17 cellular contexts compared by ENCODE assay signal in the genomic region with DNA sequence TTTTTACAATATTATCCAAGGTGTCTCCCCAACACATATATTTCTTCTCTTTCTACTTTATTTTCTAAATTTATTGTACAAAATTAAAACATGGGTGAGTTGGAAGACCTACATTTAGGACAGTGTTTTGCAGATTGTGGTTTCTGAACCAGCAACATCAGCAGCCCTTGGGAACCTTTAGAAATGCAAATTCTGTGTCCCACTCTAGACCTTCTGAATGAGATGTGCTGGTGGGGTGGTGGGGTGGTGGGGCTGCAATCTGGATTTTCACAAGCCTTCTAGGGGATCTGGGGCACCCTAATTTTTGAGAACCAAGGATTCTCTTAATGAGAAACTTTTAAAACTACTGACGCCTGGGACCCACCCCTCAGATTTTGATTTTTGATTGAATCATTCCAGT. TPM values are rescaled to one million over a fixed set of nuclear protein-coding genes. Genes with fewer than 3 reads are reported as not detected.
DNase-seq lines count a peak whose midpoint lies in the region; ATAC-seq and TF ChIP-seq lines count a peak whose summit lies in the region.
"Had no signal": no experiment of that assay in that cellular context is flagged by ENCODE, and none has a peak within 500 bp of the region (broad histone marks: within the 10 kb centered on the region; RNA-seq: fewer than 3 reads in every experiment).

No MANE protein-coding gene starts in this region.

- H3K27ac Mint-ChIP-seq in GM23338 (peak overlapping the region; percentile 86), endodermal cell (peak overlapping the region; percentile 27)
- H3K27ac Mint-ChIP-seq: CD4-positive, alpha-beta T cell had no signal

- H3F3A ChIP-seq in GM23338 (replicated peaks; ENCODE audit: low read depth) = no peaks in the 10 kb centered on the region

- peak overlapping the region; percentile 78; the same call in 1 of the 2 replicates for H3K27ac ChIP-seq in GM23338 (ENCODE audit: low read depth)
- H3K27ac ChIP-seq in HUES64 (ENCODE audit: low read depth, low read length) = peak overlapping the region; percentile 44
- H3K27ac ChIP-seq in endodermal cell (ENCODE audit: low read depth, low read length) = no peak overlapping the region
- H3K27ac ChIP-seq in mesendoderm (ENCODE audit: low read depth, low read length) = no peak overlapping the region
- H3K27ac ChIP-seq: 22Rv1, C4-2B had no signal

- H3K56ac ChIP-seq in mesendoderm (ENCODE audit: low read length) = no peak overlapping the region

- H3K4me2 ChIP-seq in GM23338 = 0 out of 2 replicates have a peak overlapping the region, but pooled peaks have one; percentile 13
- H3K4me2 ChIP-seq in mesendoderm (ENCODE audit: low read length) = no peak overlapping the region
- H3K4me2 ChIP-seq: A549 had no signal

- DNase-seq in GM23338 (ENCODE audit: low spot score) (no peak), endodermal cell (no peak), mesendoderm (no peak), NCI-H146 (lab: John Stamatoyannopoulos, UW) (no peak), mesenteric fat pad (ENCODE audit: low spot score) (no peak), GM10266 (ENCODE audit: extremely low spot score) (no peak), NCI-H146 treated with DMSO at 0.1 percent for 48 hours (lab: John Stamatoyannopoulos, UW; ENCODE audit: unreplicated experiment) (no peak)
- DNase-seq: AML-193; CD4-positive, alpha-beta T cell; DMS79 treated with DMSO at 0.1 percent for 48 hours; GF-D8; HCEC 1CT had no signal

- H3K4me3 Mint-ChIP-seq in GM23338 (no peak overlapping the region; the same call in 2 of the 3 replicates), endodermal cell (no peak overlapping the region)
- H3K4me3 Mint-ChIP-seq: CD4-positive, alpha-beta T cell had no signal

- H3K9me3 ChIP-seq in HUES64 (ENCODE audit: insufficient read depth, low read depth, low read length) (no peaks in the 10 kb centered on the region), endodermal cell (ENCODE audit: control insufficient read depth, low read length) (no peaks in the 10 kb centered on the region)
- H3K9me3 ChIP-seq: A549 had no signal

- no peak overlapping the region for H4K8ac ChIP-seq in mesendoderm (ENCODE audit: low read depth, low read length)

- no peak overlapping the region for H2BK5ac ChIP-seq in mesendoderm (ENCODE audit: low read length)

- no peak overlapping the region for H2BK120ac ChIP-seq in mesendoderm (ENCODE audit: low read depth, low read length)

- H4K5ac ChIP-seq in mesendoderm (ENCODE audit: low read length) = no peak overlapping the region

- H4K20me1 ChIP-seq in GM23338 (replicated peaks; ENCODE audit: insufficient read depth) = no peaks in the 10 kb centered on the region

- no peak overlapping the region for H3K18ac ChIP-seq in mesendoderm (ENCODE audit: low read length)

- peak overlapping the region; percentile 13; the same call in 1 of the 2 replicates for H3K9ac ChIP-seq in HUES64 (ENCODE audit: low read depth, low read length)
- no peak overlapping the region for H3K9ac ChIP-seq in endodermal cell (ENCODE audit: extremely low read depth, low read length, poor library complexity, severe bottlenecking)
- H3K9ac ChIP-seq in mesendoderm (ENCODE audit: low read length) = no peak overlapping the region

- H3K27me3 Mint-ChIP-seq in GM23338 (ENCODE audit: insufficient read depth, low read depth, poor library complexity) (no peaks in the 10 kb centered on the region), endodermal cell (ENCODE audit: insufficient read depth) (no peaks in the 10 kb centered on the region)

- WGBS in HUES64 = 79% methylated on average over 1 of the region's 1 CpG
- 100% methylated on average over 1 of the region's 1 CpG for WGBS in endodermal cell (ENCODE audit: insufficient coverage in 1 of 2, insufficient read length in 1 of 2), 2 experiments
- WGBS in mesendoderm (ENCODE audit: extremely low coverage, insufficient coverage, low lambda C conversion rate) = no CpG with 5 or more reads among the region's 1 CpG

- H3K36me3 ChIP-seq in GM23338 (ENCODE audit: insufficient read depth) (no peaks in the 10 kb centered on the region), HUES64 (ENCODE audit: insufficient read depth, low read length) (no peaks in the 10 kb centered on the region), endodermal cell (ENCODE audit: control insufficient read depth, insufficient read depth, low read length) (no peaks in the 10 kb centered on the region), mesendoderm (ENCODE audit: control insufficient read depth, insufficient read depth, low read length) (no peaks in the 10 kb centered on the region)

- no peak overlapping the region for H3K4me3 ChIP-seq in GM23338
- H3K4me3 ChIP-seq in HUES64 (ENCODE audit: low read length) = no peak overlapping the region
- no peak overlapping the region for H3K4me3 ChIP-seq in endodermal cell (ENCODE audit: low read length)
- H3K4me3 ChIP-seq in mesendoderm (ENCODE audit: low read length) = no peak overlapping the region
- H3K4me3 ChIP-seq: A549, GM12878 had no signal

- peak overlapping the region; percentile 92 for H2BK15ac ChIP-seq in mesendoderm (replicated peaks; ENCODE audit: low read depth)

- H3K36me3 Mint-ChIP-seq in GM23338 (ENCODE audit: low read depth) (no peaks in the 10 kb centered on the region), endodermal cell (ENCODE audit: low read depth) (no peaks in the 10 kb centered on the region)

- TF ChIP-seq CTCF in GM23338 (conservative IDR thresholded peaks at IDR 0.05; ENCODE audit: low read depth in 2 of 2) (no peak), endodermal cell (conservative IDR thresholded peaks at IDR 0.05) (no peak), GM10266 (IDR thresholded peaks at IDR 0.05; ENCODE audit: control insufficient read depth, insufficient read depth, low read depth, missing control alignments) (no peak)

- H3K4me1 ChIP-seq in GM23338 (ENCODE audit: insufficient read depth) = peaks cover 15% of the 10 kb centered on the region
- H3K4me1 ChIP-seq in HUES64 (ENCODE audit: insufficient read depth, low read length) = peaks cover 20% of the 10 kb centered on the region
- peaks cover 11% of the 10 kb centered on the region for H3K4me1 ChIP-seq in endodermal cell (ENCODE audit: control insufficient read depth, insufficient read depth, low read length)
- no peaks in the 10 kb centered on the region for H3K4me1 ChIP-seq in mesendoderm (ENCODE audit: control insufficient read depth, low read depth, low read length)

- H3K4me1 Mint-ChIP-seq in GM23338 (peaks cover 42% of the 10 kb centered on the region), endodermal cell (peaks cover 26% of the 10 kb centered on the region)

- H3K79me2 ChIP-seq in GM23338 (replicated peaks; ENCODE audit: insufficient read depth) (no peaks in the 10 kb centered on the region), mesendoderm (ENCODE audit: control insufficient read depth, insufficient read depth, low read length) (no peaks in the 10 kb centered on the region)

- ATAC-seq in GM23338 = peak; percentile 72
- ATAC-seq: A549, GM12878 had no signal

- no peaks in the 10 kb centered on the region for H3K9me3 Mint-ChIP-seq in GM23338
- no peaks in the 10 kb centered on the region for H3K9me3 Mint-ChIP-seq in endodermal cell
- H3K9me3 Mint-ChIP-seq: CD4-positive, alpha-beta T cell had no signal

- no peak overlapping the region for H2AK5ac ChIP-seq in mesendoderm (ENCODE audit: low read length)

- H3K4ac ChIP-seq in mesendoderm (ENCODE audit: low read depth, low read length) = no peak overlapping the region

- H3K23ac ChIP-seq in mesendoderm (ENCODE audit: low read length) = no peak overlapping the region

- H2AFZ ChIP-seq in GM23338 = no peak overlapping the region

- H3K9me2 ChIP-seq in GM23338 (ENCODE audit: insufficient read depth) = peaks cover 5% of the 10 kb centered on the region; the same call in 1 of the 2 replicates

- no peaks in the 10 kb centered on the region for H3K79me1 ChIP-seq in mesendoderm (ENCODE audit: low read length)

- H3K27me3 ChIP-seq in GM23338 (ENCODE audit: insufficient read depth) = no peaks in the 10 kb centered on the region
- H3K27me3 ChIP-seq in HUES64 (ENCODE audit: insufficient read depth, low read length) = no peaks in the 10 kb centered on the region
- H3K27me3 ChIP-seq in endodermal cell (ENCODE audit: control insufficient read depth, insufficient read depth, low read length, poor library complexity, severe bottlenecking) = no peaks in the 10 kb centered on the region
- no peaks in the 10 kb centered on the region for H3K27me3 ChIP-seq in mesendoderm (ENCODE audit: insufficient read depth, low read length, poor library complexity)

TF ChIP-seq in GM23338, 12 proteins besides CTCF, POLR2A, EP300 and RAD21 (continues in another document):
- no peak for TF ChIP-seq CREB1 (CRISPR knock-in tag; IDR thresholded peaks at IDR 0.05; ENCODE audit: low read depth)

RNA-seq across cellular contexts. Expression of gene PAPSS2, which starts 7.4 kb away (rescaled TPM):
- total RNA-seq in GM23338 (2014; rRNA removed; shearing (Covaris generic)) = 17.1 and 19.6 TPM in 2 replicates
- polyA plus RNA-seq in GM23338 (2016; fragmentation: Nextera tagmentation; extraction: Ambion mirVana) = 12.9 and 13.2 TPM in 2 replicates
- polyA plus RNA-seq in HUES64 (2013, experiment 1 of 2) = 11.8 TPM
- 11.0 TPM for polyA plus RNA-seq in HUES64 (2013, experiment 2 of 2)
- total RNA-seq in endodermal cell = 10 to 100 TPM; 15.7 to 20.2 TPM
- polyA plus RNA-seq in endodermal cell (2013, experiment 1 of 2) = 4.0 TPM
- 3.6 TPM for polyA plus RNA-seq in endodermal cell (2013, experiment 2 of 2)
- polyA plus RNA-seq in mesendoderm (2013, experiment 1 of 2) = 12.7 TPM
- 12.6 TPM for polyA plus RNA-seq in mesendoderm (2013, experiment 2 of 2)
- 125 TPM for total RNA-seq in mesenteric fat pad
- total RNA-seq: CD4-positive, alpha-beta T cell had no signal

Comparison
In these comparisons a context has a peak if more than half of its experiments do, and no peak if none do; other contexts are left out.
1. H3K27ac ChIP-seq: peak in GM23338 (single experiment) and HUES64 (single experiment); none in endodermal cell (single experiment) and mesendoderm (single experiment).